In genomic region chr9:100084145-100084478, GRCh38 we compare ENCODE assay signal across 12 cellular contexts. TPM values are rescaled to one million over a fixed set of nuclear protein-coding genes. Genes with fewer than 3 reads are reported as not detected.
DNase-seq lines count a peak whose midpoint lies in the region; ATAC-seq lines count a peak whose summit lies in the region.
"Had no signal": no experiment of that assay in that cellular context is flagged by ENCODE, and none has a peak within 500 bp of the region (broad histone marks: within the 10 kb centered on the region; RNA-seq: fewer than 3 reads in every experiment).

No MANE protein-coding gene starts in this region.

- no peaks in the 10 kb centered on the region for H3K9me3 Mint-ChIP-seq in activated naive CD8-positive, alpha-beta T cell treated with anti-CD3 and anti-CD28 coated beads for 36 hours

- H3K4me3 Mint-ChIP-seq in activated naive CD8-positive, alpha-beta T cell treated with anti-CD3 and anti-CD28 coated beads for 36 hours: no peak overlapping the region

- no peak for DNase-seq in activated naive CD8-positive, alpha-beta T cell treated with anti-CD3 and anti-CD28 coated beads for 36 hours
- DNase-seq in NOMO-1 treated with dmso at 0.1 percent for 144 hours (lab: John Stamatoyannopoulos, UW; ENCODE audit: unreplicated experiment) (no peak), NCI-H446 treated with DMSO at 0.1 percent for 48 hours (lab: John Stamatoyannopoulos, UW) (no peak), NCI-H2227 treated with DMSO at 0.1 percent for 48 hours (lab: John Stamatoyannopoulos, UW) (no peak)
- no peak for DNase-seq in stimulated activated CD4-positive, alpha-beta T cell treated with anti-CD3 and anti-CD28 coated beads, Interleukin-4, amount 100 ng/mL, for 4 hours
- DNase-seq: activated effector memory CD4-positive, alpha-beta T cell treated with anti-CD3 and anti-CD28 coated beads, Interleukin-2, amount 50 U/mL, for 16 hours; EL; left ventricle myocardium inferior; thyroid gland had no signal

- H3K4me1 Mint-ChIP-seq in activated naive CD8-positive, alpha-beta T cell treated with anti-CD3 and anti-CD28 coated beads for 36 hours: peaks cover 75% of the 10 kb centered on the region

- H3K27ac Mint-ChIP-seq in activated naive CD8-positive, alpha-beta T cell treated with anti-CD3 and anti-CD28 coated beads for 36 hours: peak overlapping the region; percentile 70

- H3K36me3 Mint-ChIP-seq in activated naive CD8-positive, alpha-beta T cell treated with anti-CD3 and anti-CD28 coated beads for 36 hours: no peaks in the 10 kb centered on the region

- H3K27me3 Mint-ChIP-seq in activated naive CD8-positive, alpha-beta T cell treated with anti-CD3 and anti-CD28 coated beads for 36 hours: no peaks in the 10 kb centered on the region

- ATAC-seq in GM18502 (IDR thresholded peaks at IDR 0.05; ENCODE audit: poor library complexity, unreplicated experiment) (peak; percentile 60), GM21423 (IDR thresholded peaks at IDR 0.05; ENCODE audit: unreplicated experiment) (peak; percentile 40), HG03159 (IDR thresholded peaks at IDR 0.05; ENCODE audit: unreplicated experiment) (peak; percentile 40)

RNA-seq across cellular contexts. Expression of gene ERP44, which starts 14.7 kb away (rescaled TPM):
- total RNA-seq in activated naive CD8-positive, alpha-beta T cell treated with anti-CD3 and anti-CD28 coated beads for 36 hours: 10 to 100 TPM; 11.4 to 11.6 TPM

RNA-seq across cellular contexts. Expression of gene INVS, which starts 14.9 kb away (rescaled TPM):
- 10 to 100 TPM; 16.4 to 16.8 TPM for total RNA-seq in activated naive CD8-positive, alpha-beta T cell treated with anti-CD3 and anti-CD28 coated beads for 36 hours
